12 cellular contexts compared by ENCODE assay signal in the genomic region with DNA sequence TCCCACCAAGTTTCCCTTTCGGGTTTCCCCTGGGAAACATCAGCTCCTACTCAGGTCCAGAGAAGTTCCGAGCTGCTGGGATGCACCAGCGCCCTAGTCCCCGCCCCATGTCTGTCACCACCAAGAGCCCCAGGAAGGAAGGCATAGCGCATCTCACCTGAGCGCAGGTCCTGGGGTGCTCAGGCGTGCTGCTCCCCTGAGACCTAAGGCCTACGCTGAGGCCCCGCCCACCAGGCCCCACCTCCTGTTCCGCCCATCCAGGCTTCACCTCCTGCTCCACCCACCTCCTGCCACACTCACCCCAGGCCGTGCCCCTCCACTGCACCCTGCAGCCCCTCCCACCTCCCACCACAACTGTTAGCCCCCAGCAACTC. TPM values are rescaled to one million over a fixed set of nuclear protein-coding genes. Genes with fewer than 3 reads are reported as not detected.
DNase-seq lines count a peak whose midpoint lies in the region; ATAC-seq, FAIRE-seq and TF ChIP-seq lines count a peak whose summit lies in the region.
"Had no signal": no experiment of that assay in that cellular context is flagged by ENCODE, and none has a peak within 500 bp of the region (broad histone marks: within the 10 kb centered on the region; RNA-seq: fewer than 3 reads in every experiment).

No MANE protein-coding gene starts in this region.

- ATAC-seq in WTC11: peak; percentile 90

- no peak for TF ChIP-seq CTCF in GM10266 (IDR thresholded peaks at IDR 0.05; ENCODE audit: control insufficient read depth, insufficient read depth, low read depth, missing control alignments)
- no peak for TF ChIP-seq CTCF in WTC11 (IDR thresholded peaks at IDR 0.05)
- TF ChIP-seq CTCF in liver (IDR thresholded peaks at IDR 0.05; ENCODE audit: low read depth, low read length, missing input control): no peak
- TF ChIP-seq CTCF in D721Med (IDR thresholded peaks at IDR 0.05; ENCODE audit: insufficient read depth, missing control alignments): no peak

- H3K27ac ChIP-seq in liver (ENCODE audit: low read depth in 1 of 2, low read length in 2 of 2): peak overlapping the region; percentile 87 to 88
- H3K27ac ChIP-seq: brain microvascular endothelial cell, HL-60 had no signal

- peaks cover under 1% of the 10 kb centered on the region; the same call in 1 of the 2 replicates for H3K27me3 Mint-ChIP-seq in WTC11 (ENCODE audit: low read depth)

- H3K4me1 ChIP-seq in liver (ENCODE audit: control insufficient read depth in 4 of 4, insufficient read depth in 4 of 4, low read length in 3 of 4): peaks cover 0 to 25% (median 12%) of the 10 kb centered on the region in 4 donors

- DNase-seq in GM10266 (ENCODE audit: extremely low spot score): peak; percentile 80
- peak; percentile 96 for DNase-seq in H7
- peak; percentile 80 for DNase-seq in WTC11 (ENCODE audit: low spot score)
- DNase-seq in NK-92 treated with Interleukin-12 subunit alpha and Interleukin-12 subunit beta, amount 100 ng/mL, for 24 hours (lab: John Stamatoyannopoulos, UW): no peak
- DNase-seq in inferior parietal cortex (ENCODE audit: extremely low spot score): no peak
- DNase-seq in D721Med (ENCODE audit: insufficient read length, low spot score): no peak
- DNase-seq in DMS153 (lab: John Stamatoyannopoulos, UW): no peak
- DNase-seq: brain microvascular endothelial cell, NCI-H446 had no signal

- no peak for FAIRE-seq in D721Med (lab: Jason Lieb, UNC)

- no peaks in the 10 kb centered on the region for H3K9me3 ChIP-seq in liver (ENCODE audit: control insufficient read depth in 4 of 4, low read length in 3 of 4)

- no peak for TF ChIP-seq RAD21 in liver (IDR thresholded peaks at IDR 0.05)

- WGBS in liver: 27% methylated on average over 11 of the region's 11 CpGs

- no peaks in the 10 kb centered on the region for H3K36me3 Mint-ChIP-seq in WTC11

- peaks cover 14% of the 10 kb centered on the region for H3K4me1 Mint-ChIP-seq in WTC11

- H3K27ac Mint-ChIP-seq in WTC11: no peak overlapping the region

- no peaks in the 10 kb centered on the region for H3K27me3 ChIP-seq in H7 (ENCODE audit: control insufficient read depth, insufficient read depth, low read length)
- no peaks in the 10 kb centered on the region for H3K27me3 ChIP-seq in liver (ENCODE audit: control insufficient read depth in 4 of 4, insufficient read depth in 4 of 4, low read length in 3 of 4)

- no peaks in the 10 kb centered on the region for H3K9me3 Mint-ChIP-seq in WTC11

- POLR2A ChIA-PET in WTC11 (lab: Charles Lee): interaction anchor here (0.8 kb wide), 1 partner anchor 53 kb away, joined by 3 read pairs; no protein-coding TSS in a partner anchor

- no peak overlapping the region for H3K4me3 Mint-ChIP-seq in WTC11

- CTCF ChIA-PET in WTC11 (lab: Charles Lee): interaction anchor here (0.5 to 2.0 kb wide), 19 partner anchors 10 to 210 kb away, joined by 3 to 42 read pairs (median 4); a partner anchor contains a TSS

- no peaks in the 10 kb centered on the region for H3K36me3 ChIP-seq in H7 (replicated peaks; ENCODE audit: control insufficient read depth, insufficient read depth, low read length)
- no peaks in the 10 kb centered on the region for H3K36me3 ChIP-seq in liver (ENCODE audit: control insufficient read depth in 4 of 4, insufficient read depth in 3 of 4, low read depth in 1 of 4, low read length in 3 of 4)
- H3K36me3 ChIP-seq: brain microvascular endothelial cell had no signal

- H3K4me3 ChIP-seq in H7 (ENCODE audit: insufficient read depth, low read depth, low read length) (no peak overlapping the region), liver (ENCODE audit: low read depth in 1 of 3, low read length in 3 of 3) (peak overlapping the region; percentile 59 to 88 (median 73))

- peak overlapping the region; percentile 23 to 92 for H3K9ac ChIP-seq in liver (ENCODE audit: low read depth in 1 of 2, low read length in 2 of 2)

TF ChIP-seq in WTC11, 78 proteins besides CTCF, POLR2A, EP300 and RAD21:
- TF ChIP-seq, protein P1, sequence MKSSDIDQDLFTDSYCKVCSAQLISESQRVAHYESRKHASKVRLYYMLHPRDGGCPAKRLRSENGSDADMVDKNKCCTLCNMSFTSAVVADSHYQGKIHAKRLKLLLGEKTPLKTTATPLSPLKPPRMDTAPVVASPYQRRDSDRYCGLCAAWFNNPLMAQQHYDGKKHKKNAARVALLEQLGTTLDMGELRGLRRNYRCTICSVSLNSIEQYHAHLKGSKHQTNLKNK (CRISPR knock-in tag; IDR thresholded peaks at IDR 0.05): no peak
- no peak for TF ChIP-seq ATF1 (CRISPR knock-in tag; IDR thresholded peaks at IDR 0.05)
- TF ChIP-seq, protein P2, sequence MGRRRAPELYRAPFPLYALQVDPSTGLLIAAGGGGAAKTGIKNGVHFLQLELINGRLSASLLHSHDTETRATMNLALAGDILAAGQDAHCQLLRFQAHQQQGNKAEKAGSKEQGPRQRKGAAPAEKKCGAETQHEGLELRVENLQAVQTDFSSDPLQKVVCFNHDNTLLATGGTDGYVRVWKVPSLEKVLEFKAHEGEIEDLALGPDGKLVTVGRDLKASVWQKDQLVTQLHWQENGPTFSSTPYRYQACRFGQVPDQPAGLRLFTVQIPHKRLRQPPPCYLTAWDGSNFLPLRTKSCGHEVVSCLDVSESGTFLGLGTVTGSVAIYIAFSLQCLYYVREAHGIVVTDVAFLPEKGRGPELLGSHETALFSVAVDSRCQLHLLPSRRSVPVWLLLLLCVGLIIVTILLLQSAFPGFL (CRISPR knock-in tag; IDR thresholded peaks at IDR 0.05; ENCODE audit: borderline replicate concordance): no peak
- no peak for TF ChIP-seq ZNF263 (CRISPR knock-in tag; IDR thresholded peaks at IDR 0.05; ENCODE audit: low read depth)
TF ChIP-seq in WTC11: peak in this region for 0.

TF ChIP-seq in liver, 16 proteins besides CTCF, POLR2A, EP300 and RAD21:
- TF ChIP-seq FOXA2 (IDR thresholded peaks at IDR 0.05) (no peak), RXRA (IDR thresholded peaks at IDR 0.05) (no peak), EGR1 (IDR thresholded peaks at IDR 0.05; ENCODE audit: low read depth in 2 of 2) (peak in 1 of 2 donors; percentile 25), NR2F2 (IDR thresholded peaks at IDR 0.05) (no peak)
- TF ChIP-seq, protein P3, sequence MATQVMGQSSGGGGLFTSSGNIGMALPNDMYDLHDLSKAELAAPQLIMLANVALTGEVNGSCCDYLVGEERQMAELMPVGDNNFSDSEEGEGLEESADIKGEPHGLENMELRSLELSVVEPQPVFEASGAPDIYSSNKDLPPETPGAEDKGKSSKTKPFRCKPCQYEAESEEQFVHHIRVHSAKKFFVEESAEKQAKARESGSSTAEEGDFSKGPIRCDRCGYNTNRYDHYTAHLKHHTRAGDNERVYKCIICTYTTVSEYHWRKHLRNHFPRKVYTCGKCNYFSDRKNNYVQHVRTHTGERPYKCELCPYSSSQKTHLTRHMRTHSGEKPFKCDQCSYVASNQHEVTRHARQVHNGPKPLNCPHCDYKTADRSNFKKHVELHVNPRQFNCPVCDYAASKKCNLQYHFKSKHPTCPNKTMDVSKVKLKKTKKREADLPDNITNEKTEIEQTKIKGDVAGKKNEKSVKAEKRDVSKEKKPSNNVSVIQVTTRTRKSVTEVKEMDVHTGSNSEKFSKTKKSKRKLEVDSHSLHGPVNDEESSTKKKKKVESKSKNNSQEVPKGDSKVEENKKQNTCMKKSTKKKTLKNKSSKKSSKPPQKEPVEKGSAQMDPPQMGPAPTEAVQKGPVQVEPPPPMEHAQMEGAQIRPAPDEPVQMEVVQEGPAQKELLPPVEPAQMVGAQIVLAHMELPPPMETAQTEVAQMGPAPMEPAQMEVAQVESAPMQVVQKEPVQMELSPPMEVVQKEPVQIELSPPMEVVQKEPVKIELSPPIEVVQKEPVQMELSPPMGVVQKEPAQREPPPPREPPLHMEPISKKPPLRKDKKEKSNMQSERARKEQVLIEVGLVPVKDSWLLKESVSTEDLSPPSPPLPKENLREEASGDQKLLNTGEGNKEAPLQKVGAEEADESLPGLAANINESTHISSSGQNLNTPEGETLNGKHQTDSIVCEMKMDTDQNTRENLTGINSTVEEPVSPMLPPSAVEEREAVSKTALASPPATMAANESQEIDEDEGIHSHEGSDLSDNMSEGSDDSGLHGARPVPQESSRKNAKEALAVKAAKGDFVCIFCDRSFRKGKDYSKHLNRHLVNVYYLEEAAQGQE (IDR thresholded peaks at IDR 0.05): peak; percentile 77
- TF ChIP-seq, protein P4, sequence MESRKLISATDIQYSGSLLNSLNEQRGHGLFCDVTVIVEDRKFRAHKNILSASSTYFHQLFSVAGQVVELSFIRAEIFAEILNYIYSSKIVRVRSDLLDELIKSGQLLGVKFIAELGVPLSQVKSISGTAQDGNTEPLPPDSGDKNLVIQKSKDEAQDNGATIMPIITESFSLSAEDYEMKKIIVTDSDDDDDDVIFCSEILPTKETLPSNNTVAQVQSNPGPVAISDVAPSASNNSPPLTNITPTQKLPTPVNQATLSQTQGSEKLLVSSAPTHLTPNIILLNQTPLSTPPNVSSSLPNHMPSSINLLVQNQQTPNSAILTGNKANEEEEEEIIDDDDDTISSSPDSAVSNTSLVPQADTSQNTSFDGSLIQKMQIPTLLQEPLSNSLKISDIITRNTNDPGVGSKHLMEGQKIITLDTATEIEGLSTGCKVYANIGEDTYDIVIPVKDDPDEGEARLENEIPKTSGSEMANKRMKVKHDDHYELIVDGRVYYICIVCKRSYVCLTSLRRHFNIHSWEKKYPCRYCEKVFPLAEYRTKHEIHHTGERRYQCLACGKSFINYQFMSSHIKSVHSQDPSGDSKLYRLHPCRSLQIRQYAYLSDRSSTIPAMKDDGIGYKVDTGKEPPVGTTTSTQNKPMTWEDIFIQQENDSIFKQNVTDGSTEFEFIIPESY (IDR thresholded peaks at IDR 0.05): no peak

RNA-seq across cellular contexts. Expression of a gene that starts 1.2 kb away (rescaled TPM):
- 2.0 and 4.4 TPM in 2 replicates for total RNA-seq in H7 (2014; rRNA removed; shearing (Covaris generic))
- total RNA-seq in WTC11 (2021): 5.7 to 7.1 TPM (median 5.8 TPM) in 3 replicates
- total RNA-seq in liver: 100 to 1,000 TPM; 276 to 358 TPM
- polyA plus RNA-seq in liver: 100 to 1,000 TPM; 354 to 663 TPM

RNA-seq across cellular contexts. Expression of a gene that starts 13.7 kb away (rescaled TPM):
- total RNA-seq in H7 (2014; rRNA removed; shearing (Covaris generic)): 0.30 and 0.90 TPM in 2 replicates
- 0.96 to 1.3 TPM (median 0.99 TPM) in 3 replicates for total RNA-seq in WTC11 (2021)
- total RNA-seq in liver: not detected
- not detected for polyA plus RNA-seq in liver
- total RNA-seq: fibroblast of villous mesenchyme had no signal

RNA-seq across cellular contexts. Expression of a gene that starts 30.2 kb away (rescaled TPM):
- total RNA-seq in H7 (2014; rRNA removed; shearing (Covaris generic)): 18.6 and 21.8 TPM in 2 replicates
- total RNA-seq in WTC11 (2021) (21.9 to 22.4 TPM (median 22.0 TPM) in 3 replicates), liver (1 to 10 TPM; 3.5 to 6.3 TPM)
- polyA plus RNA-seq in liver: 10 to 100 TPM; 10.8 to 15.7 TPM

RNA-seq across cellular contexts. Expression of a gene that starts 31.0 kb away (rescaled TPM):
- total RNA-seq in H7 (2014; rRNA removed; shearing (Covaris generic)): 108 and 122 TPM in 2 replicates
- total RNA-seq in WTC11 (2021) (182 to 194 TPM (median 184 TPM) in 3 replicates), liver (10 to 100 TPM; 57.9 to 88.5 TPM)
- polyA plus RNA-seq in liver: 100 to 1,000 TPM in 1 of 2 donors, 10 to 100 TPM in 1; 37.6 to 133 TPM

RNA-seq across cellular contexts. Expression of a gene that starts 40.4 kb away (rescaled TPM):
- 22.5 and 24.1 TPM in 2 replicates for total RNA-seq in H7 (2014; rRNA removed; shearing (Covaris generic))
- total RNA-seq in WTC11 (2021): 53.5 to 74.8 TPM (median 70.4 TPM) in 3 replicates
- 10 to 100 TPM in 1 of 2 donors, 1 to 10 TPM in 1; 6.7 to 13.1 TPM for total RNA-seq in liver
- 10 to 100 TPM; 10.4 to 38.2 TPM for polyA plus RNA-seq in liver

Comparison
In these comparisons a context has a peak if more than half of its experiments do, and no peak if none do; other contexts are left out.
1. DNase-seq: peak in GM10266 (single experiment), H7 (single experiment) and WTC11 (single experiment); none in NK-92 treated with Interleukin-12 subunit alpha and Interleukin-12 subunit beta, amount 100 ng/mL, for 24 hours (single experiment), inferior parietal cortex (single experiment), D721Med (single experiment) and DMS153 (single experiment).
2. RNA of a gene that starts 1.2 kb away (total RNA-seq): 276 to 358 TPM in liver; 5.7 to 7.1 TPM in WTC11 and 2.0 to 4.4 TPM in H7; every median in the first group is over 10 times any median in the second.